12 cellular contexts compared by ENCODE assay signal in the genomic region with DNA sequence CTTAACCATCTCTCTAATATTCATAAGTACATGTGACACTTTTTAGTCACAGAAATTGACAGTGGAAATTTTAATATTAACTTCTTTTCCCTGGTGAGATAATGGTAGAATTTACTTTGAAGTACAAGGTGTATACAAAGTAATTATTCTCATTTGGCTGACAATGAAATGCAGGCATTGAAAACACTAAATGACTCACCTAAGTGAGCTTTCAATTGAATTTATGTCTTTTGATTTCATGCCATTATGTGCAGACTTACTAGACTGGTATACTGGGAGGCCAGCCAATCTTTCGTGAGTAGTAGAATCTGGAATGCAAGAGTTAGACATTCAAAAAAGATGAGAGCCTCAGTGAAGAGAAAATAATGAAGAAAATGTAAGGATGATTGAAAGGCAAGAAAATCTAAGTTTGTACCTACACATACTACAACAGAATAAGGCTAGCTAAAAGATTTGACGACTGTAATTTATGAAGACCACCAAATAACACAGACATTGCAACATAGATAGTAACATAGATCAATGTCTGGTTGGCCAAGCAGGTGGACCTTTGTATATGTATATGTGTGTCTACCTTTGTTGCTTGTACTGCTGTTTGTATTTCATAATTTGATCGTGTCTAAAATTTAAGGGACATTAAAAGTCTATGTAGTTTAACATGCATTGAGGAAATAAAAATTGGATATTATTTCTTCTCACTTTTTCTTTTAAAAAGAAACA.
A peak's percentile ranks its signal among the peaks of the same experiment; 100 is the strongest.
DNase-seq lines count a peak whose midpoint lies in the region; ATAC-seq and TF ChIP-seq lines count a peak whose summit lies in the region.
"Had no signal": no experiment of that assay in that cellular context is flagged by ENCODE, and none has a peak within 500 bp of the region (broad histone marks: within the 10 kb centered on the region; RNA-seq: fewer than 3 reads in every experiment).

No MANE protein-coding gene starts in this region.

- CTCF ChIA-PET in T-cell (lab: Charles Lee): no interaction called here

- no peaks in the 10 kb centered on the region for H3F3A ChIP-seq in smooth muscle cell (ENCODE audit: low read depth)

- ATAC-seq in upper lobe of left lung (ENCODE audit: low FRiP score in 2 of 2) (no peak), T-cell (replicated peaks in 1 of 4) (no peak)
- ATAC-seq: sciatic nerve had no signal

- TF ChIP-seq POLR2A in prostate gland (IDR thresholded peaks at IDR 0.05): no peak
- no peak for TF ChIP-seq POLR2A in upper lobe of left lung (IDR thresholded peaks at IDR 0.05)

- H3K27me3 Mint-ChIP-seq in T-cell: no peaks in the 10 kb centered on the region

- peak overlapping the region in 1 of 2 donors; percentile 5 for H3K27ac Mint-ChIP-seq in T-cell

- H3K27ac ChIP-seq in prostate gland (no peak overlapping the region), upper lobe of left lung (no peak overlapping the region), smooth muscle cell (ENCODE audit: low read depth) (no peak overlapping the region)
- H3K27ac ChIP-seq: KMS-11, tibial nerve had no signal

- no peaks in the 10 kb centered on the region for H3K9me3 Mint-ChIP-seq in T-cell

- H3K27me3 ChIP-seq in prostate gland (replicated peaks; ENCODE audit: insufficient read depth) (no peaks in the 10 kb centered on the region), upper lobe of left lung (no peaks in the 10 kb centered on the region), smooth muscle cell (ENCODE audit: low read depth) (no peaks in the 10 kb centered on the region)
- H3K27me3 ChIP-seq: tibial nerve had no signal

- H3K4me3 ChIP-seq in prostate gland (no peak overlapping the region), upper lobe of left lung (no peak overlapping the region), smooth muscle cell (no peak overlapping the region)
- H3K4me3 ChIP-seq: tibial nerve had no signal

- H3K4me2 ChIP-seq in smooth muscle cell: no peak overlapping the region
- H3K4me2 ChIP-seq: KMS-11 had no signal

- peaks cover 3 to 18% (median 10%) of the 10 kb centered on the region in 3 donors for H3K4me1 Mint-ChIP-seq in T-cell

- no peaks in the 10 kb centered on the region for H3K36me3 ChIP-seq in prostate gland
- H3K36me3 ChIP-seq in upper lobe of left lung: no peaks in the 10 kb centered on the region
- no peaks in the 10 kb centered on the region for H3K36me3 ChIP-seq in smooth muscle cell (ENCODE audit: low read depth)
- H3K36me3 ChIP-seq: tibial nerve had no signal

- no peak overlapping the region for H3K4me3 Mint-ChIP-seq in T-cell

- H2AFZ ChIP-seq in smooth muscle cell (ENCODE audit: low read depth): no peak overlapping the region

- 42% methylated on average over 3 of the region's 3 CpGs for WGBS in prostate gland
- WGBS in upper lobe of left lung, 2 donors: 74 to 76% methylated on average over 3 of the region's 3 CpGs
- WGBS in smooth muscle cell (ENCODE audit: low lambda C conversion rate): 89% methylated on average over 3 of the region's 3 CpGs

- intact Hi-C loops in prostate gland (cut with DNase I): no loop called here

- H3K36me3 Mint-ChIP-seq in T-cell: peaks cover 49% of the 10 kb centered on the region

- no peaks in the 10 kb centered on the region for H4K20me1 ChIP-seq in smooth muscle cell (ENCODE audit: low read depth)

- H3K9me3 ChIP-seq in prostate gland (no peaks in the 10 kb centered on the region), upper lobe of left lung (no peaks in the 10 kb centered on the region), smooth muscle cell (replicated peaks; ENCODE audit: low read depth) (no peaks in the 10 kb centered on the region)
- H3K9me3 ChIP-seq: tibial nerve had no signal

- no peak for TF ChIP-seq CTCF in prostate gland (IDR thresholded peaks at IDR 0.05)
- TF ChIP-seq CTCF in upper lobe of left lung (IDR thresholded peaks at IDR 0.05): no peak
- TF ChIP-seq CTCF in smooth muscle cell (IDR thresholded peaks at IDR 0.05; ENCODE audit: borderline replicate concordance, insufficient read depth, poor library complexity, severe bottlenecking): no peak

- H3K9ac ChIP-seq in smooth muscle cell (ENCODE audit: low read depth): no peak overlapping the region
- H3K9ac ChIP-seq: KMS-11 had no signal

- POLR2A ChIA-PET in T-cell (lab: Charles Lee): no interaction called here

- no peaks in the 10 kb centered on the region for H3K79me2 ChIP-seq in smooth muscle cell (ENCODE audit: low read depth)

- DNase-seq in Daoy (ENCODE audit: low read depth) (peak; percentile 75), NCI-H2196 treated with DMSO at 0.1 percent for 48 hours (lab: John Stamatoyannopoulos, UW; ENCODE audit: unreplicated experiment) (peak; percentile 1), dedifferentiated amniotic fluid mesenchymal stem cell (ENCODE audit: extremely low spot score) (peak; percentile 95), prostate gland (ENCODE audit: low spot score) (peak; percentile 73), nucleus accumbens (lab: John Stamatoyannopoulos, UW) (no peak), upper lobe of left lung (no peak), T-cell (no peak), smooth muscle cell (lab: John Stamatoyannopoulos, UW; ENCODE audit: unreplicated experiment) (no peak)
- DNase-seq: activated gamma-delta T cell had no signal

- no peaks in the 10 kb centered on the region for H3K4me1 ChIP-seq in prostate gland (replicated peaks)
- H3K4me1 ChIP-seq in upper lobe of left lung: no peaks in the 10 kb centered on the region
- H3K4me1 ChIP-seq in smooth muscle cell (ENCODE audit: low read depth): no peaks in the 10 kb centered on the region

- no peak for TF ChIP-seq EP300 in upper lobe of left lung (IDR thresholded peaks at IDR 0.05)

Comparison
In these comparisons a context has a peak if more than half of its experiments do, and no peak if none do; other contexts are left out.
1. DNase-seq: peak in Daoy (single experiment), NCI-H2196 treated with DMSO at 0.1 percent for 48 hours (single experiment), dedifferentiated amniotic fluid mesenchymal stem cell (single experiment) and prostate gland (single experiment); none in nucleus accumbens (0 of 56), upper lobe of left lung (0 of 2), T-cell (0 of 34) and smooth muscle cell (single experiment).